ENCODE assay signal across 11 cellular contexts in the genomic region with DNA sequence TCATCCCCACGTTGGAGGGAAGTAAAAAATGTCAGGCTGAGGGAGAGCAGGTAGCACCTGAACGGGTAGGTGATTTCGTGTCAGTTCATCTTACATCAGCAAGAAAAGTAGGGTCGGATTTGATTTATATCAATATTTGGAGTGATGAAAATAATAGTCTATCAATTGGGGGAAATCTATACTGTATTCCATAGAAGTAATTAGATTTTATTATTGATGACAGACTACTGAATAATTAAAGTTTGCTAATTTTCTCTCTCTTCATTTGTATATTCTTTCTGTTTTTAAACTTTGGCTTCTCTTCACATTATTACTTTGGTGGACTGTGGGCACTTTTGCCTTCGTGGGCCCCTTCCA.
DNase-seq lines count a peak whose midpoint lies in the region; ATAC-seq and TF ChIP-seq lines count a peak whose summit lies in the region.
"Had no signal": no experiment of that assay in that cellular context is flagged by ENCODE, and none has a peak within 500 bp of the region (broad histone marks: within the 10 kb centered on the region; RNA-seq: fewer than 3 reads in every experiment).

No MANE protein-coding gene starts in this region.

- ATAC-seq in activated CD8-positive, alpha-beta T cell treated with anti-CD3 and anti-CD28 coated beads for 36 hours, result no peak

- H3K4me1 ChIP-seq in iPS-18a (ENCODE audit: control insufficient read depth, low read depth, low read length), result peaks cover 35% of the 10 kb centered on the region
- peaks cover 17% of the 10 kb centered on the region for H3K4me1 ChIP-seq in suprapubic skin
- H3K4me1 ChIP-seq in uterus, result no peaks in the 10 kb centered on the region
- H3K4me1 ChIP-seq: pancreas had no signal

- no peak for DNase-seq in activated T-cell treated with anti-CD3 and anti-CD28 coated beads, Interleukin-2, amount 50 U/mL, for 24 hours
- DNase-seq in activated T-cell treated with anti-CD3 and anti-CD28 coated beads for 4 hours (no peak), suprapubic skin (ENCODE audit: low spot score in 2 of 2) (no peak), uterus (no peak), MV-4-11 (lab: John Stamatoyannopoulos, UW) (no peak), head of caudate nucleus (no peak)
- no peak for DNase-seq in activated CD8-positive, alpha-beta T cell treated with anti-CD3 and anti-CD28 coated beads for 36 hours
- DNase-seq: NCI-H1436, T1000 had no signal

- no peaks in the 10 kb centered on the region for H3K36me3 Mint-ChIP-seq in activated T-cell treated with anti-CD3 and anti-CD28 coated beads, Interleukin-2, amount 50 U/mL, for 24 hours (ENCODE audit: low read depth)
- no peaks in the 10 kb centered on the region for H3K36me3 Mint-ChIP-seq in activated CD8-positive, alpha-beta T cell treated with anti-CD3 and anti-CD28 coated beads for 36 hours (ENCODE audit: low read depth)

- no peaks in the 10 kb centered on the region for H3K9me3 ChIP-seq in iPS-18a (ENCODE audit: control insufficient read depth, low read depth, low read length)
- H3K9me3 ChIP-seq in suprapubic skin, result no peaks in the 10 kb centered on the region
- no peaks in the 10 kb centered on the region for H3K9me3 ChIP-seq in uterus
- H3K9me3 ChIP-seq: pancreas had no signal

- no peaks in the 10 kb centered on the region for H3K9me3 Mint-ChIP-seq in activated T-cell treated with anti-CD3 and anti-CD28 coated beads, Interleukin-2, amount 50 U/mL, for 24 hours
- H3K9me3 Mint-ChIP-seq in activated CD8-positive, alpha-beta T cell treated with anti-CD3 and anti-CD28 coated beads for 36 hours, result no peaks in the 10 kb centered on the region

- intact Hi-C loops in activated CD8-positive, alpha-beta T cell treated with anti-CD3 and anti-CD28 coated beads for 36 hours (cut with micrococcal nuclease), result loop anchor here (1.0 kb wide), 1 partner anchor 74 kb away; no protein-coding TSS in a partner anchor
- intact Hi-C loops in uterus (cut with DNase I; ENCODE audit: low total_unique reads), result no loop called here
- intact Hi-C loops in head of caudate nucleus (cut with DNase I), result loop anchor here (2.0 to 5.0 kb wide), 3 partner anchors 75 to 149 kb away; no protein-coding TSS in a partner anchor

- no peak overlapping the region for H3K27ac Mint-ChIP-seq in activated T-cell treated with anti-CD3 and anti-CD28 coated beads, Interleukin-2, amount 50 U/mL, for 24 hours
- no peak overlapping the region for H3K27ac Mint-ChIP-seq in activated CD8-positive, alpha-beta T cell treated with anti-CD3 and anti-CD28 coated beads for 36 hours

- CTCF ChIA-PET in activated CD8-positive, alpha-beta T cell treated with anti-CD3 and anti-CD28 coated beads for 36 hours (lab: Charles Lee), result interaction anchor here (0.7 to 4.8 kb wide), 32 partner anchors 8 to 339 kb away, joined by 3 to 46 read pairs (median 5); no protein-coding TSS in a partner anchor

- peaks cover 2% of the 10 kb centered on the region for H3K27me3 Mint-ChIP-seq in activated T-cell treated with anti-CD3 and anti-CD28 coated beads, Interleukin-2, amount 50 U/mL, for 24 hours
- no peaks in the 10 kb centered on the region for H3K27me3 Mint-ChIP-seq in activated CD8-positive, alpha-beta T cell treated with anti-CD3 and anti-CD28 coated beads for 36 hours

- peak; percentile 9 for TF ChIP-seq CTCF in activated CD8-positive, alpha-beta T cell treated with anti-CD3 and anti-CD28 coated beads for 36 hours (IDR thresholded peaks at IDR 0.05)
- TF ChIP-seq CTCF in suprapubic skin (IDR thresholded peaks at IDR 0.05) (no peak), uterus (IDR thresholded peaks at IDR 0.05) (no peak)

- no peak overlapping the region for H3K9ac ChIP-seq in iPS-18a (ENCODE audit: low read length)

- H3K36me3 ChIP-seq in iPS-18a (ENCODE audit: control insufficient read depth, low read depth, low read length), result no peaks in the 10 kb centered on the region
- H3K36me3 ChIP-seq in suprapubic skin, result no peaks in the 10 kb centered on the region
- no peaks in the 10 kb centered on the region for H3K36me3 ChIP-seq in uterus
- H3K36me3 ChIP-seq: pancreas had no signal

- WGBS in suprapubic skin, result 55% methylated on average over 5 of the region's 5 CpGs

- no peak for TF ChIP-seq EP300 in suprapubic skin (IDR thresholded peaks at IDR 0.05)

- peak overlapping the region; percentile 74 for H3K4me3 Mint-ChIP-seq in activated T-cell treated with anti-CD3 and anti-CD28 coated beads, Interleukin-2, amount 50 U/mL, for 24 hours
- H3K4me3 Mint-ChIP-seq in activated CD8-positive, alpha-beta T cell treated with anti-CD3 and anti-CD28 coated beads for 36 hours, result peak overlapping the region; percentile 72

- H3K4me1 Mint-ChIP-seq in activated T-cell treated with anti-CD3 and anti-CD28 coated beads, Interleukin-2, amount 50 U/mL, for 24 hours (ENCODE audit: low read depth), result peaks cover 12% of the 10 kb centered on the region
- H3K4me1 Mint-ChIP-seq in activated CD8-positive, alpha-beta T cell treated with anti-CD3 and anti-CD28 coated beads for 36 hours (ENCODE audit: low read depth), result peaks cover 8% of the 10 kb centered on the region

- peaks cover 16% of the 10 kb centered on the region for H3K27me3 ChIP-seq in iPS-18a (ENCODE audit: control insufficient read depth, insufficient read depth, low read length)
- peaks cover 11% of the 10 kb centered on the region for H3K27me3 ChIP-seq in suprapubic skin
- H3K27me3 ChIP-seq in uterus, result no peaks in the 10 kb centered on the region

- POLR2A ChIA-PET in activated CD8-positive, alpha-beta T cell treated with anti-CD3 and anti-CD28 coated beads for 36 hours (lab: Charles Lee), result interaction anchor here (0.7 to 0.9 kb wide), 2 partner anchors 9 to 77 kb away, joined by 3 read pairs; no protein-coding TSS in a partner anchor

- H3K4me3 ChIP-seq in iPS-18a (ENCODE audit: low read length) (peak overlapping the region; percentile 41), suprapubic skin (peak overlapping the region; percentile 48), uterus (peak overlapping the region in 1 of 2 donors; percentile 22)

- TF ChIP-seq POLR2A in suprapubic skin (IDR thresholded peaks at IDR 0.05), result no peak
- TF ChIP-seq POLR2A in uterus (IDR thresholded peaks at IDR 0.05), result no peak

- H3K27ac ChIP-seq in iPS-18a (ENCODE audit: low read length) (no peak overlapping the region), suprapubic skin (no peak overlapping the region), uterus (no peak overlapping the region)
